5 cellular contexts compared by ENCODE assay signal in genomic region chr1:65744731-65745130, GRCh38.
TF ChIP-seq lines count a peak whose summit lies in the region.

No MANE protein-coding gene starts in this region.

TF ChIP-seq in A549, 52 proteins besides CTCF, POLR2A, EP300 and RAD21:
- TF ChIP-seq TFCP2L1 (CRISPR knock-in tag; IDR thresholded peaks at IDR 0.05) (no peak), HDAC2 (IDR thresholded peaks at IDR 0.05) (no peak), KDM1A (IDR thresholded peaks at IDR 0.05; ENCODE audit: low read depth) (no peak), ZFP36 (IDR thresholded peaks at IDR 0.05; ENCODE audit: borderline replicate concordance, partially characterized antibody) (peak; percentile 70), MAX (IDR thresholded peaks at IDR 0.05) (no peak)
- TF ChIP-seq, protein P1, sequence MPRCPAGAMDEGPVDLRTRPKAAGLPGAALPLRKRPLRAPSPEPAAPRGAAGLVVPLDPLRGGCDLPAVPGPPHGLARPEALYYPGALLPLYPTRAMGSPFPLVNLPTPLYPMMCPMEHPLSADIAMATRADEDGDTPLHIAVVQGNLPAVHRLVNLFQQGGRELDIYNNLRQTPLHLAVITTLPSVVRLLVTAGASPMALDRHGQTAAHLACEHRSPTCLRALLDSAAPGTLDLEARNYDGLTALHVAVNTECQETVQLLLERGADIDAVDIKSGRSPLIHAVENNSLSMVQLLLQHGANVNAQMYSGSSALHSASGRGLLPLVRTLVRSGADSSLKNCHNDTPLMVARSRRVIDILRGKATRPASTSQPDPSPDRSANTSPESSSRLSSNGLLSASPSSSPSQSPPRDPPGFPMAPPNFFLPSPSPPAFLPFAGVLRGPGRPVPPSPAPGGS (IDR thresholded peaks at IDR 0.05): no peak

TF ChIP-seq in HEK293, 187 proteins besides CTCF, POLR2A, EP300 and RAD21:
- TF ChIP-seq TRIM28 (IDR thresholded peaks at IDR 0.05; ENCODE audit: borderline replicate concordance, low read length) (peak; percentile 89; the same call in 1 of the 2 replicates), SETDB1 (IDR thresholded peaks at IDR 0.05; ENCODE audit: insufficient read length, low read length) (peak; percentile 89), ZNF174 (tag by site-specific recombination; IDR thresholded peaks at IDR 0.05) (no peak), ZBTB20 (tag by site-specific recombination; IDR thresholded peaks at IDR 0.05) (no peak), ZNF585B (tag by site-specific recombination; IDR thresholded peaks at IDR 0.05) (peak; percentile 97)

TF ChIP-seq in K562, 482 proteins besides CTCF, POLR2A, EP300 and RAD21:
- TF ChIP-seq ADNP (tag; IDR thresholded peaks at IDR 0.05) (no peak), ZFP36 (IDR thresholded peaks at IDR 0.05; ENCODE audit: low read depth, low read length, partially characterized antibody) (peak; percentile 68), MYNN (IDR thresholded peaks at IDR 0.05) (no peak), MYNN (CRISPR knock-in tag; IDR thresholded peaks at IDR 0.05) (no peak), ZNF764 (CRISPR knock-in tag; IDR thresholded peaks at IDR 0.05; ENCODE audit: low read depth) (no peak)

TF ChIP-seq in HepG2, 621 proteins besides CTCF, POLR2A, EP300 and RAD21:
- no peak for TF ChIP-seq ADNP (CRISPR knock-in tag; IDR thresholded peaks at IDR 0.05)
- no peak for TF ChIP-seq KLF12 (CRISPR knock-in tag; IDR thresholded peaks at IDR 0.05; ENCODE audit: borderline replicate concordance)
- TF ChIP-seq MED1 (CRISPR knock-in tag; IDR thresholded peaks at IDR 0.05): no peak
- TF ChIP-seq ZNF747 (CRISPR knock-in tag; IDR thresholded peaks at IDR 0.05; ENCODE audit: borderline replicate concordance): no peak
- TF ChIP-seq AHDC1 (CRISPR knock-in tag; IDR thresholded peaks at IDR 0.05; ENCODE audit: borderline replicate concordance): no peak
- TF ChIP-seq ZNF501 (CRISPR knock-in tag; IDR thresholded peaks at IDR 0.05): no peak
- TF ChIP-seq NCOR1 (IDR thresholded peaks at IDR 0.05; ENCODE audit: borderline replicate concordance, low read length): no peak
- no peak for TF ChIP-seq ZNF589 (CRISPR knock-in tag; conservative IDR thresholded peaks at IDR 0.05)
- no peak for TF ChIP-seq POGZ (CRISPR knock-in tag; IDR thresholded peaks at IDR 0.05)
- TF ChIP-seq PAWR (CRISPR knock-in tag; IDR thresholded peaks at IDR 0.05; ENCODE audit: borderline replicate concordance): no peak
- no peak for TF ChIP-seq PRMT3 (CRISPR knock-in tag; IDR thresholded peaks at IDR 0.05; ENCODE audit: borderline replicate concordance, low read depth)
- TF ChIP-seq NFE2L1 (CRISPR knock-in tag; IDR thresholded peaks at IDR 0.05; ENCODE audit: borderline replicate concordance): no peak
- TF ChIP-seq MED13 (CRISPR knock-in tag; IDR thresholded peaks at IDR 0.05): no peak
- TF ChIP-seq RELA (CRISPR knock-in tag; IDR thresholded peaks at IDR 0.05): no peak
- no peak for TF ChIP-seq ZBTB39 (CRISPR knock-in tag; IDR thresholded peaks at IDR 0.05)
- TF ChIP-seq, protein P2, sequence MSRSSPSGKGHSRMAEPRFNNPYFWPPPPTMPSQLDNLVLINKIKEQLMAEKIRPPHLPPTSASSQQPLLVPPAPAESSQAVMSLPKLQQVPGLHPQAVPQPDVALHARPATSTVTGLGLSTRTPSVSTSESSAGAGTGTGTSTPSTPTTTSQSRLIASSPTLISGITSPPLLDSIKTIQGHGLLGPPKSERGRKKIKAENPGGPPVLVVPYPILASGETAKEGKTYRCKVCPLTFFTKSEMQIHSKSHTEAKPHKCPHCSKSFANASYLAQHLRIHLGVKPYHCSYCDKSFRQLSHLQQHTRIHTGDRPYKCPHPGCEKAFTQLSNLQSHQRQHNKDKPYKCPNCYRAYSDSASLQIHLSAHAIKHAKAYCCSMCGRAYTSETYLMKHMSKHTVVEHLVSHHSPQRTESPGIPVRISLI (CRISPR knock-in tag; IDR thresholded peaks at IDR 0.05; ENCODE audit: borderline replicate concordance): no peak
TF ChIP-seq in HepG2: peak in this region for 0.

TF ChIP-seq in HEK293T, 16 proteins besides CTCF, POLR2A, EP300 and RAD21:
- TF ChIP-seq FOXA1 (IDR thresholded peaks at IDR 0.05) (no peak), SP1 (IDR thresholded peaks at IDR 0.05) (no peak), HDGF (IDR thresholded peaks at IDR 0.05; ENCODE audit: borderline replicate concordance) (no peak), ELF4 (IDR thresholded peaks at IDR 0.05) (no peak), TARDBP (IDR thresholded peaks at IDR 0.05) (no peak), NFRKB (IDR thresholded peaks at IDR 0.05) (no peak), ARNT (IDR thresholded peaks at IDR 0.05) (no peak), FOXM1 (IDR thresholded peaks at IDR 0.05; ENCODE audit: borderline replicate concordance) (no peak), LEF1 (IDR thresholded peaks at IDR 0.05; ENCODE audit: borderline replicate concordance) (no peak)
